13 cellular contexts compared by ENCODE assay signal in the genomic region with DNA sequence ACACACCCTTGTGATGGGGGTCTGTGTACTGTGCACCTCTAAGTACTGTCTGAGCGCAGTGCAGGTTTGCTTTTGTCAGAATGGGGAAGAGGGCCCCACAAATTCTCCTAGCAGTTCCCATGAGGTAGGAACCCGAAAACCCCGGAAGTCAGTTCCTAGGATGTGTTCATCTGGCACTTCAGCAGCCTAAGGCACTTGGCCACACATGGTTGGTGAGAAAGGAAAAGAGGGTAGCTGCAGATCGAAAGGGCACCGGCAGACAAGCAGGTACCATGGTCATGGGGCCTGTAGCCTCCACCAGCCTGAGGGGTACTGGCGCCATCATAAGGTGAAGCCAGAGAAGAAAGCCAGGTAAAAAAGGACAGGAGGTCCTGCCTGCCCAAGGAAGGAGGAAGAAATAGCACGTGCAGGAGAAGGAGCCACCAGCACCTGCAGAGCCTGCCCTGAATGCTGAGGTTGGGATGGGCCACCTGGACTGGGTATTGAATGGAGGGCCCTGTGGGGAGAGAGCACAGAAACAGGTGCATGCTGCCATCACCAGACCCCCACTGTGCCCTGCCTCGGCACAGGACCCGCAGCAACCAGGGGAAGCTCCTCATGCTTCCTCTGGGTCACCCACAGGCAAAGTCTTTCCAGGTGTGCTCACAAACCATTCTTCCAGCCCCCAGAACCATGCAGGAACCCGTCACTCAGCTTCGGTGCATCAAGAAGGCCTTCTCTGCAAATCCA. TPM values are rescaled to one million over a fixed set of nuclear protein-coding genes. Genes with fewer than 3 reads are reported as not detected.
DNase-seq lines count a peak whose midpoint lies in the region; ATAC-seq lines count a peak whose summit lies in the region.
"Had no signal": no experiment of that assay in that cellular context is flagged by ENCODE, and none has a peak within 500 bp of the region (broad histone marks: within the 10 kb centered on the region; RNA-seq: fewer than 3 reads in every experiment).

No MANE protein-coding gene starts in this region.

- POLR2A ChIA-PET in activated CD4-positive, alpha-beta T cell treated with anti-CD3 and anti-CD28 coated beads, Interleukin-2, amount 10 ng/mL, durations not matched to agents 7 days and 5 days (lab: Charles Lee), result no interaction called here

- peaks cover 94% of the 10 kb centered on the region for H3K36me3 ChIP-seq in KOPT-K1 (ENCODE audit: insufficient read depth, low read length)

- peak overlapping the region; percentile 94 for H3K27ac Mint-ChIP-seq in activated CD4-positive, alpha-beta T cell treated with anti-CD3 and anti-CD28 coated beads, Interleukin-2, amount 10 ng/mL, durations not matched to agents 7 days and 5 days
- H3K27ac Mint-ChIP-seq in activated naive CD8-positive, alpha-beta T cell treated with anti-CD3 and anti-CD28 coated beads, Interleukin-2, amount 50 U/mL, for 24 hours, result peak overlapping the region; percentile 6
- peak overlapping the region; percentile 60 for H3K27ac Mint-ChIP-seq in stimulated activated memory B cell treated with anti-CD40 and anti-IgM and Interleukin-4, amounts not matched to agents 10 μg/mL and 1 μg/mL and 100 μg/mL, for 72 hours

- H3K4me1 Mint-ChIP-seq in activated CD4-positive, alpha-beta T cell treated with anti-CD3 and anti-CD28 coated beads, Interleukin-2, amount 10 ng/mL, durations not matched to agents 7 days and 5 days, result peaks cover 57% of the 10 kb centered on the region
- H3K4me1 Mint-ChIP-seq in activated naive CD8-positive, alpha-beta T cell treated with anti-CD3 and anti-CD28 coated beads, Interleukin-2, amount 50 U/mL, for 24 hours, result peaks cover 61% of the 10 kb centered on the region
- H3K4me1 Mint-ChIP-seq in stimulated activated memory B cell treated with anti-CD40 and anti-IgM and Interleukin-4, amounts not matched to agents 10 μg/mL and 1 μg/mL and 100 μg/mL, for 72 hours, result peaks cover 44% of the 10 kb centered on the region

- no peak for ATAC-seq in activated naive CD8-positive, alpha-beta T cell treated with anti-CD3 and anti-CD28 coated beads, Interleukin-2, amount 50 U/mL, for 24 hours
- no peak for ATAC-seq in stimulated activated memory B cell treated with anti-CD40 and anti-IgM and Interleukin-4, amounts not matched to agents 10 μg/mL and 1 μg/mL and 100 μg/mL, for 72 hours

- H3K36me3 Mint-ChIP-seq in activated CD4-positive, alpha-beta T cell treated with anti-CD3 and anti-CD28 coated beads, Interleukin-2, amount 10 ng/mL, durations not matched to agents 7 days and 5 days (ENCODE audit: low read depth), result peaks cover 78% of the 10 kb centered on the region
- H3K36me3 Mint-ChIP-seq in activated naive CD8-positive, alpha-beta T cell treated with anti-CD3 and anti-CD28 coated beads, Interleukin-2, amount 50 U/mL, for 24 hours (ENCODE audit: low read depth), result peaks cover 15% of the 10 kb centered on the region
- peaks cover 73% of the 10 kb centered on the region for H3K36me3 Mint-ChIP-seq in stimulated activated memory B cell treated with anti-CD40 and anti-IgM and Interleukin-4, amounts not matched to agents 10 μg/mL and 1 μg/mL and 100 μg/mL, for 72 hours

- H3K27me3 Mint-ChIP-seq in activated CD4-positive, alpha-beta T cell treated with anti-CD3 and anti-CD28 coated beads, Interleukin-2, amount 10 ng/mL, durations not matched to agents 7 days and 5 days, result no peaks in the 10 kb centered on the region
- no peaks in the 10 kb centered on the region for H3K27me3 Mint-ChIP-seq in activated naive CD8-positive, alpha-beta T cell treated with anti-CD3 and anti-CD28 coated beads, Interleukin-2, amount 50 U/mL, for 24 hours
- H3K27me3 Mint-ChIP-seq in stimulated activated memory B cell treated with anti-CD40 and anti-IgM and Interleukin-4, amounts not matched to agents 10 μg/mL and 1 μg/mL and 100 μg/mL, for 72 hours, result no peaks in the 10 kb centered on the region

- no peak for DNase-seq in activated CD4-positive, alpha-beta T cell treated with anti-CD3 and anti-CD28 coated beads, Interleukin-2, amount 10 ng/mL, durations not matched to agents 7 days and 5 days
- DNase-seq in activated CD4-positive, alpha-beta T cell treated with anti-CD3 and anti-CD28 coated beads, Interleukin-2, amount 50 U/mL, for 1 hour, result no peak
- DNase-seq in activated naive CD8-positive, alpha-beta T cell treated with anti-CD3 and anti-CD28 coated beads, Interleukin-2, amount 50 U/mL, for 24 hours, result no peak
- no peak for DNase-seq in HCEC 1CT
- no peak for DNase-seq in SIG-M5 treated with dmso at 0.1 percent for 504 hours (lab: John Stamatoyannopoulos, UW; ENCODE audit: unreplicated experiment)
- no peak for DNase-seq in dermis blood vessel endothelial cell
- DNase-seq: amniotic stem cell, erythroblast, NCI-H187, T-helper 9 cell had no signal

- peak overlapping the region; percentile 72 for H3K27ac ChIP-seq in KOPT-K1 (ENCODE audit: low read depth, low read length, poor library complexity, severe bottlenecking)

- no peaks in the 10 kb centered on the region for H3K9me3 ChIP-seq in KOPT-K1 (ENCODE audit: insufficient read depth, low read length, poor library complexity, severe bottlenecking)
- H3K9me3 ChIP-seq: mucosa of descending colon had no signal

- CTCF ChIA-PET in activated CD4-positive, alpha-beta T cell treated with anti-CD3 and anti-CD28 coated beads, Interleukin-2, amount 10 ng/mL, durations not matched to agents 7 days and 5 days (lab: Charles Lee), result interaction anchor here (1.2 to 15.7 kb wide), 6 partner anchors 7 to 100 kb away, joined by 3 to 138 read pairs (median 4); a partner anchor contains a TSS

- H3K4me3 Mint-ChIP-seq in activated CD4-positive, alpha-beta T cell treated with anti-CD3 and anti-CD28 coated beads, Interleukin-2, amount 10 ng/mL, durations not matched to agents 7 days and 5 days, result no peak overlapping the region
- no peak overlapping the region for H3K4me3 Mint-ChIP-seq in activated naive CD8-positive, alpha-beta T cell treated with anti-CD3 and anti-CD28 coated beads, Interleukin-2, amount 50 U/mL, for 24 hours
- no peak overlapping the region for H3K4me3 Mint-ChIP-seq in stimulated activated memory B cell treated with anti-CD40 and anti-IgM and Interleukin-4, amounts not matched to agents 10 μg/mL and 1 μg/mL and 100 μg/mL, for 72 hours

- H3K9me3 Mint-ChIP-seq in activated CD4-positive, alpha-beta T cell treated with anti-CD3 and anti-CD28 coated beads, Interleukin-2, amount 10 ng/mL, durations not matched to agents 7 days and 5 days, result no peaks in the 10 kb centered on the region
- H3K9me3 Mint-ChIP-seq in activated naive CD8-positive, alpha-beta T cell treated with anti-CD3 and anti-CD28 coated beads, Interleukin-2, amount 50 U/mL, for 24 hours, result no peaks in the 10 kb centered on the region
- no peaks in the 10 kb centered on the region for H3K9me3 Mint-ChIP-seq in stimulated activated memory B cell treated with anti-CD40 and anti-IgM and Interleukin-4, amounts not matched to agents 10 μg/mL and 1 μg/mL and 100 μg/mL, for 72 hours

RNA-seq across cellular contexts. Expression of a gene that starts 8.1 kb away (rescaled TPM):
- total RNA-seq in activated CD4-positive, alpha-beta T cell treated with anti-CD3 and anti-CD28 coated beads, Interleukin-2, amount 10 ng/mL, durations not matched to agents 7 days and 5 days, result 10 to 100 TPM; 16.7 to 20.0 TPM
- 8.5 and 14.7 TPM in 2 replicates for total RNA-seq in dermis blood vessel endothelial cell

RNA-seq across cellular contexts. Expression of a gene that starts 29.3 kb away (rescaled TPM):
- total RNA-seq in activated CD4-positive, alpha-beta T cell treated with anti-CD3 and anti-CD28 coated beads, Interleukin-2, amount 10 ng/mL, durations not matched to agents 7 days and 5 days, result 10 to 100 TPM; 45.5 to 47.6 TPM
- 10.6 and 11.7 TPM in 2 replicates for total RNA-seq in dermis blood vessel endothelial cell

RNA-seq across cellular contexts. Expression of a gene that starts 30.8 kb away (rescaled TPM):
- 10 to 100 TPM; 74.7 to 80.5 TPM for total RNA-seq in activated CD4-positive, alpha-beta T cell treated with anti-CD3 and anti-CD28 coated beads, Interleukin-2, amount 10 ng/mL, durations not matched to agents 7 days and 5 days
- not detected in 2 replicates for total RNA-seq in dermis blood vessel endothelial cell

RNA-seq across cellular contexts. Expression of a gene that starts 50.9 kb away (rescaled TPM):
- 100 to 1,000 TPM; 102 to 103 TPM for total RNA-seq in activated CD4-positive, alpha-beta T cell treated with anti-CD3 and anti-CD28 coated beads, Interleukin-2, amount 10 ng/mL, durations not matched to agents 7 days and 5 days
- 1.1 and 1.7 TPM in 2 replicates for total RNA-seq in dermis blood vessel endothelial cell

RNA-seq across cellular contexts. Expression of a gene that starts 59.3 kb away (rescaled TPM):
- 100 to 1,000 TPM; 247 to 279 TPM for total RNA-seq in activated CD4-positive, alpha-beta T cell treated with anti-CD3 and anti-CD28 coated beads, Interleukin-2, amount 10 ng/mL, durations not matched to agents 7 days and 5 days
- total RNA-seq in dermis blood vessel endothelial cell, result 17.5 and 34.9 TPM in 2 replicates

Comparison
In these comparisons a context has a peak if more than half of its experiments do, and no peak if none do; other contexts are left out.
1. H3K27ac Mint-ChIP-seq: peak in every context shown above with its lines; median percentile 94 in activated CD4-positive, alpha-beta T cell treated with anti-CD3 and anti-CD28 coated beads, Interleukin-2, amount 10 ng/mL, durations not matched to agents 7 days and 5 days; 60 in stimulated activated memory B cell treated with anti-CD40 and anti-IgM and Interleukin-4, amounts not matched to agents 10 μg/mL and 1 μg/mL and 100 μg/mL, for 72 hours; 6 in activated naive CD8-positive, alpha-beta T cell treated with anti-CD3 and anti-CD28 coated beads, Interleukin-2, amount 50 U/mL, for 24 hours.
2. RNA of a gene that starts 30.8 kb away (total RNA-seq): 74.7 to 80.5 TPM in activated CD4-positive, alpha-beta T cell treated with anti-CD3 and anti-CD28 coated beads, Interleukin-2, amount 10 ng/mL, durations not matched to agents 7 days and 5 days; not detected in dermis blood vessel endothelial cell; every median in the first group is over 10 times any median in the second.